ENCODE assay signal across 20 cellular contexts in genomic region chr2:67272195-67272594, GRCh38.
"Had no signal": no experiment of that assay in that cellular context is flagged by ENCODE, and none has a peak within 500 bp of the region (broad histone marks: within the 10 kb centered on the region; RNA-seq: fewer than 3 reads in every experiment).

No MANE protein-coding gene starts in this region.

- H3K27ac ChIP-seq: body of pancreas, left lung, upper lobe of right lung, WERI-Rb-1 had no signal

- H3K27ac Mint-ChIP-seq: activated naive CD8-positive, alpha-beta T cell; dendritic cell treated with granulocyte-macrophage colony-stimulating factor and Interleukin-4, amounts not matched to agents 40 ng/mL and 50 ng/mL, for 4 days; mesothelial cell of epicardium; nephron had no signal

- H3K4me1 ChIP-seq: body of pancreas, left lung, upper lobe of right lung had no signal

- ATAC-seq: body of pancreas, left lung, upper lobe of right lung had no signal

- H3K27me3 ChIP-seq: body of pancreas, left lung, upper lobe of right lung had no signal

- H3K36me3 ChIP-seq: left lung, upper lobe of right lung, WERI-Rb-1 had no signal

- H3K4me1 Mint-ChIP-seq: nephron had no signal

- H3K27me3 Mint-ChIP-seq: activated naive CD8-positive, alpha-beta T cell; dendritic cell treated with granulocyte-macrophage colony-stimulating factor and Interleukin-4, amounts not matched to agents 40 ng/mL and 50 ng/mL, for 4 days had no signal

- H3K4me3 ChIP-seq: body of pancreas, left lung, upper lobe of right lung had no signal

- H3K4me3 Mint-ChIP-seq: activated naive CD8-positive, alpha-beta T cell; dendritic cell treated with granulocyte-macrophage colony-stimulating factor and Interleukin-4, amounts not matched to agents 40 ng/mL and 50 ng/mL, for 4 days; mesothelial cell of epicardium; nephron had no signal

- H3K9me3 Mint-ChIP-seq: dendritic cell treated with granulocyte-macrophage colony-stimulating factor and Interleukin-4, amounts not matched to agents 40 ng/mL and 50 ng/mL, for 4 days; mesothelial cell of epicardium; nephron had no signal

- H3K36me3 Mint-ChIP-seq: activated naive CD8-positive, alpha-beta T cell; mesothelial cell of epicardium had no signal

- H3K9me3 ChIP-seq: body of pancreas, left lung, upper lobe of right lung had no signal

- DNase-seq: activated CD4-positive, alpha-beta T cell treated with anti-CD3 and anti-CD28 coated beads, Interleukin-2, amount 50 U/mL, for 4 hours; activated gamma-delta T cell treated with Interleukin-2 at 50 U/mL for 16 hours; amniotic stem cell; body of pancreas; central memory CD4-positive, alpha-beta T cell; effector memory CD4-positive, alpha-beta T cell; hypothalamus; kidney; left lung; nucleus accumbens; retina; stimulated activated CD8-positive, alpha-beta memory T cell treated with anti-CD3 and anti-CD28 coated beads, Interleukin-4, amount 100 ng/mL, for 48 hours; stimulated activated naive CD4-positive, alpha-beta T cell; T-helper 2 cell; upper lobe of right lung; WERI-Rb-1 had no signal
